12 cellular contexts compared by ENCODE assay signal in the genomic region with DNA sequence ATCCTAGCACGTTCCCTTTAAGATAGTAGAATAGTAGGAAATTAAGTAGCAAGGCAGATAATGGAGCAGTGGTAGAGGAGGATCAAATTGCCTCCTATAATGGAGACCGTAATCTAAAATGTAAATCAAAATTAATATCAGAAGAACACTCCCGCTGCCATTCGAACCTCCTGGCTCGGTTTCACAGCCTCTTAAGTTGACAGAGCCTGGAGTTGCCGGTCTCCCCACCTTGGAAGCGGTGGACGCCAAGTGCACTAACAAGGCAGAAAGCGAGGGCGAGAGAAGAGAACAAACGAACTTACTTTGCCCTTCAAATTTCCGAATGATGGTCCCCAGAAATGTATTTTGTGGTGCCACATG. TPM values are rescaled to one million over a fixed set of nuclear protein-coding genes. Genes with fewer than 3 reads are reported as not detected.
DNase-seq lines count a peak whose midpoint lies in the region; ATAC-seq and TF ChIP-seq lines count a peak whose summit lies in the region.
"Had no signal": no experiment of that assay in that cellular context is flagged by ENCODE, and none has a peak within 500 bp of the region (broad histone marks: within the 10 kb centered on the region; RNA-seq: fewer than 3 reads in every experiment).

No MANE protein-coding gene starts in this region.

- DNase-seq in NCI-H345 (lab: John Stamatoyannopoulos, UW) (peak; percentile 78), NCI-H345 treated with DMSO at 0.1 percent for 48 hours (lab: John Stamatoyannopoulos, UW; ENCODE audit: unreplicated experiment) (no peak), NCI-H2107 (lab: John Stamatoyannopoulos, UW) (peak; percentile 32), coronary artery (ENCODE audit: low spot score) (no peak), progenitor cell of endocrine pancreas (ENCODE audit: low spot score, unreplicated experiment) (no peak), HEK293T (ENCODE audit: extremely low spot score) (no peak), AG08396 (ENCODE audit: low spot score) (no peak)
- DNase-seq: activated effector memory CD4-positive, alpha-beta T cell treated with anti-CD3 and anti-CD28 coated beads, Interleukin-2, amount 50 U/mL, for 16 hours; foreskin fibroblast had no signal

- H3K4me3 Mint-ChIP-seq in progenitor cell of endocrine pancreas (ENCODE audit: low read depth), result peak overlapping the region; percentile 98

- TF ChIP-seq CTCF in coronary artery (IDR thresholded peaks at IDR 0.05) (no peak), progenitor cell of endocrine pancreas (IDR thresholded peaks at IDR 0.05; ENCODE audit: unreplicated experiment) (no peak)

- H3K4me1 Mint-ChIP-seq in progenitor cell of endocrine pancreas (ENCODE audit: low read depth), result peaks cover 27% of the 10 kb centered on the region

- no peaks in the 10 kb centered on the region for H3K27me3 Mint-ChIP-seq in progenitor cell of endocrine pancreas

- H3K9me3 Mint-ChIP-seq in progenitor cell of endocrine pancreas (ENCODE audit: low read depth), result no peaks in the 10 kb centered on the region

- H3K27ac Mint-ChIP-seq in progenitor cell of endocrine pancreas, result peak overlapping the region; percentile 98

- no peak overlapping the region for H3K27ac ChIP-seq in coronary artery

- CTCF ChIA-PET in HEK293T (lab: Yijun Ruan, JAX), result no interaction called here

- POLR2A ChIA-PET in HEK293T (lab: Yijun Ruan, JAX), result no interaction called here

- H3K4me3 ChIP-seq in coronary artery, result peak overlapping the region; percentile 50

- ATAC-seq in HG02759 (IDR thresholded peaks at IDR 0.05; ENCODE audit: unreplicated experiment), result no peak

- H3K36me3 Mint-ChIP-seq in progenitor cell of endocrine pancreas (ENCODE audit: insufficient read depth), result peaks cover 7% of the 10 kb centered on the region

TF ChIP-seq in HEK293T, 16 proteins besides CTCF, POLR2A, EP300 and RAD21:
- TF ChIP-seq FOXA1 (IDR thresholded peaks at IDR 0.05) (no peak), HDGF (IDR thresholded peaks at IDR 0.05; ENCODE audit: borderline replicate concordance) (no peak), BHLHE40 (IDR thresholded peaks at IDR 0.05; ENCODE audit: borderline replicate concordance) (no peak), TARDBP (IDR thresholded peaks at IDR 0.05) (no peak), SP1 (IDR thresholded peaks at IDR 0.05) (no peak), FOXK2 (IDR thresholded peaks at IDR 0.05) (no peak), FOXM1 (IDR thresholded peaks at IDR 0.05; ENCODE audit: borderline replicate concordance) (no peak)
TF ChIP-seq in HEK293T: peak in this region for 0.

RNA-seq across cellular contexts. Expression of a gene that starts 0.4 kb away (rescaled TPM):
- total RNA-seq in progenitor cell of endocrine pancreas, result 45.4 and 46.1 TPM in 2 replicates
- total RNA-seq: omental fat pad, subcutaneous adipose tissue had no signal

Comparison
In these comparisons a context has a peak if more than half of its experiments do, and no peak if none do; other contexts are left out.
1. DNase-seq: peak in NCI-H345 (single experiment) and NCI-H2107 (single experiment); none in NCI-H345 treated with DMSO at 0.1 percent for 48 hours (single experiment), coronary artery (single experiment), progenitor cell of endocrine pancreas (single experiment), HEK293T (single experiment) and AG08396 (single experiment).